In the genomic region with DNA sequence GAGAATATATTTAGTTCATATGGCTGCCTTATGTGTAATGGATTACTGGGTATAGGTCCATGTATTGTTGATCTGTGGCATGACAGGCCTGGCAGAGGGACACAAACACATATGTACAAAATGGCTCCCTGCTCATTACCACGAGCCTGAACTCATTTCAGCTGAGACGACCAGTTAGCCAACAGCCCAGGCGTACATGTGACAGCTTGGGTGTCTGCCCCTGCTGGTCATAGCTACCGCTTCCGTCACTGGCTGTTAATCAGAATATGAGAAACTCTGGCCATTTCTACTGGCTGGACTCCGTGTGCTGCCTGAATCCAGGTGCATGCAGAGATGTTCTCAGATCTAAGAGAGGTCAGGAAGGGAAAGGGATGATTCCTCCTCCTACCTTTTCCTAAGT, we compare ENCODE assay signal across 2 cellular contexts.
TF ChIP-seq lines count a peak whose summit lies in the region.

No MANE protein-coding gene starts in this region.

TF ChIP-seq in HEK293T, 16 proteins besides CTCF, POLR2A, EP300 and RAD21 (continued from another document):
- TF ChIP-seq TARDBP (IDR thresholded peaks at IDR 0.05) = no peak
- TF ChIP-seq FOXM1 (IDR thresholded peaks at IDR 0.05; ENCODE audit: borderline replicate concordance) = no peak
- no peak for TF ChIP-seq FOXK2 (IDR thresholded peaks at IDR 0.05)
- TF ChIP-seq NFRKB (IDR thresholded peaks at IDR 0.05) = no peak
TF ChIP-seq in HEK293T: peak in this region for 0.

TF ChIP-seq in GM12878, 131 proteins besides CTCF, POLR2A, EP300 and RAD21 (continued from another document):
- TF ChIP-seq, protein P1, sequence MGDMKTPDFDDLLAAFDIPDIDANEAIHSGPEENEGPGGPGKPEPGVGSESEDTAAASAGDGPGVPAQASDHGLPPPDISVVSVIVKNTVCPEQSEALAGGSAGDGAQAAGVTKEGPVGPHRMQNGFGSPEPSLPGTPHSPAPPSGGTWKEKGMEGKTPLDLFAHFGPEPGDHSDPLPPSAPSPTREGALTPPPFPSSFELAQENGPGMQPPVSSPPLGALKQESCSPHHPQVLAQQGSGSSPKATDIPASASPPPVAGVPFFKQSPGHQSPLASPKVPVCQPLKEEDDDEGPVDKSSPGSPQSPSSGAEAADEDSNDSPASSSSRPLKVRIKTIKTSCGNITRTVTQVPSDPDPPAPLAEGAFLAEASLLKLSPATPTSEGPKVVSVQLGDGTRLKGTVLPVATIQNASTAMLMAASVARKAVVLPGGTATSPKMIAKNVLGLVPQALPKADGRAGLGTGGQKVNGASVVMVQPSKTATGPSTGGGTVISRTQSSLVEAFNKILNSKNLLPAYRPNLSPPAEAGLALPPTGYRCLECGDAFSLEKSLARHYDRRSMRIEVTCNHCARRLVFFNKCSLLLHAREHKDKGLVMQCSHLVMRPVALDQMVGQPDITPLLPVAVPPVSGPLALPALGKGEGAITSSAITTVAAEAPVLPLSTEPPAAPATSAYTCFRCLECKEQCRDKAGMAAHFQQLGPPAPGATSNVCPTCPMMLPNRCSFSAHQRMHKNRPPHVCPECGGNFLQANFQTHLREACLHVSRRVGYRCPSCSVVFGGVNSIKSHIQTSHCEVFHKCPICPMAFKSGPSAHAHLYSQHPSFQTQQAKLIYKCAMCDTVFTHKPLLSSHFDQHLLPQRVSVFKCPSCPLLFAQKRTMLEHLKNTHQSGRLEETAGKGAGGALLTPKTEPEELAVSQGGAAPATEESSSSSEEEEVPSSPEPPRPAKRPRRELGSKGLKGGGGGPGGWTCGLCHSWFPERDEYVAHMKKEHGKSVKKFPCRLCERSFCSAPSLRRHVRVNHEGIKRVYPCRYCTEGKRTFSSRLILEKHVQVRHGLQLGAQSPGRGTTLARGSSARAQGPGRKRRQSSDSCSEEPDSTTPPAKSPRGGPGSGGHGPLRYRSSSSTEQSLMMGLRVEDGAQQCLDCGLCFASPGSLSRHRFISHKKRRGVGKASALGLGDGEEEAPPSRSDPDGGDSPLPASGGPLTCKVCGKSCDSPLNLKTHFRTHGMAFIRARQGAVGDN (IDR thresholded peaks at IDR 0.05) = no peak
- TF ChIP-seq JUND (IDR thresholded peaks at IDR 0.05; ENCODE audit: low read depth, low read length) (no peak), BACH1 (IDR thresholded peaks at IDR 0.05; ENCODE audit: borderline replicate concordance) (no peak), TBL1XR1 (IDR thresholded peaks at IDR 0.05; ENCODE audit: low read depth, low read length) (no peak), ZNF274 (IDR thresholded peaks at IDR 0.05; ENCODE audit: insufficient read depth, insufficient read length) (no peak), REST (IDR thresholded peaks at IDR 0.05; ENCODE audit: low read depth, low read length) (no peak), PAX5 (IDR thresholded peaks at IDR 0.05; ENCODE audit: borderline replicate concordance, low read depth, low read length) (no peak), SMAD1 (IDR thresholded peaks at IDR 0.05; ENCODE audit: low read depth, partially characterized antibody) (no peak), NFIC (IDR thresholded peaks at IDR 0.05; ENCODE audit: low read depth, low read length) (no peak), ZNF207 (IDR thresholded peaks at IDR 0.05; ENCODE audit: borderline replicate concordance) (no peak), ZBED1 (IDR thresholded peaks at IDR 0.05; ENCODE audit: borderline replicate concordance) (no peak)
